8 cellular contexts compared by ENCODE assay signal in genomic region chr6:44253307-44254101, GRCh38. TPM values are rescaled to one million over a fixed set of nuclear protein-coding genes. Genes with fewer than 3 reads are reported as not detected.
DNase-seq lines count a peak whose midpoint lies in the region; ATAC-seq, FAIRE-seq and TF ChIP-seq lines count a peak whose summit lies in the region.

No MANE protein-coding gene starts in this region.

- ATAC-seq in heart left ventricle (no peak), left cardiac atrium (no peak)

- intact Hi-C loops in heart left ventricle (cut with DNase I) (loop anchor here in 2 of 10 donors (10.0 kb wide), 1 partner anchor 159 kb away; no protein-coding TSS in a partner anchor), left cardiac atrium (cut with DNase I) (no loop called here)
- intact Hi-C loops in activated T-helper 1 cell treated with anti-CD3 and anti-CD28 coated beads, Interleukin-12 subunit alpha, Interleukin-12 subunit beta, Interleukin-2, Interleukin-4 antibody, amounts not matched to agents 30 ng/mL and 10 ng/mL and 1 ng/mL, durations not matched to agents 14 hours and 24 hours and 36 hours (cut with micrococcal nuclease), result no loop called here

- TF ChIP-seq POLR2A in heart left ventricle (IDR thresholded peaks at IDR 0.05), result no peak
- TF ChIP-seq POLR2A in H54 (IDR thresholded peaks at IDR 0.05; ENCODE audit: low read depth, low read length), result no peak

- H3K4me3 ChIP-seq in heart left ventricle, result no peak overlapping the region
- no peak overlapping the region for H3K4me3 ChIP-seq in keratinocyte (ENCODE audit: control insufficient read depth in 2 of 3, extremely low read depth in 1 of 3, insufficient read depth in 2 of 3, low read depth in 1 of 3, low read length in 3 of 3)

- 68 to 74% (median 69%) methylated on average over 10 of the region's 10 CpGs for WGBS in heart left ventricle, 4 donors

- H3K9me3 ChIP-seq in heart left ventricle (no peaks in the 10 kb centered on the region), keratinocyte (ENCODE audit: control insufficient read depth, low read depth, low read length) (no peaks in the 10 kb centered on the region)

- peaks cover 72% of the 10 kb centered on the region for H4K20me1 ChIP-seq in keratinocyte (ENCODE audit: control insufficient read depth, extremely low read depth, insufficient read depth, low read length)

- DNase-seq in heart left ventricle, result no peak
- no peak for DNase-seq in left cardiac atrium
- peak; percentile 14 to 17 for DNase-seq in NOMO-1 (lab: John Stamatoyannopoulos, UW; ENCODE audit: unreplicated experiment in 2 of 2)
- DNase-seq in activated T-helper 1 cell treated with anti-CD3 and anti-CD28 coated beads, Interleukin-12 subunit alpha, Interleukin-12 subunit beta, Interleukin-2, Interleukin-4 antibody, amounts not matched to agents 30 ng/mL and 10 ng/mL and 1 ng/mL, durations not matched to agents 14 hours and 24 hours and 36 hours (ENCODE audit: low spot score), result no peak
- no peak for DNase-seq in keratinocyte (ENCODE audit: low read depth, low spot score)
- no peak for DNase-seq in SHP77 treated with DMSO at 0.1 percent for 48 hours (lab: John Stamatoyannopoulos, UW)
- DNase-seq in H54 (ENCODE audit: insufficient read length, low spot score), result no peak

- no peak overlapping the region for H2AFZ ChIP-seq in keratinocyte (ENCODE audit: control insufficient read depth, low read length)

- peaks cover 7 to 81% (median 73%) of the 10 kb centered on the region in 9 donors for H3K36me3 ChIP-seq in heart left ventricle
- peaks cover 50 to 73% of the 10 kb centered on the region in 2 experiments for H3K36me3 ChIP-seq in keratinocyte (ENCODE audit: control insufficient read depth in 2 of 2, extremely low read depth in 1 of 2, insufficient read depth in 2 of 2, low read length in 2 of 2)

- H3K27ac ChIP-seq in heart left ventricle (no peak overlapping the region), keratinocyte (ENCODE audit: control insufficient read depth, insufficient read depth, low read length) (no peak overlapping the region)

- H3K4me3 Mint-ChIP-seq in activated T-helper 1 cell treated with anti-CD3 and anti-CD28 coated beads, Interleukin-12 subunit alpha, Interleukin-12 subunit beta, Interleukin-2, Interleukin-4 antibody, amounts not matched to agents 30 ng/mL and 10 ng/mL and 1 ng/mL, durations not matched to agents 14 hours and 24 hours and 36 hours, result peak overlapping the region; percentile 10
- peak overlapping the region; percentile 96 for H3K4me3 Mint-ChIP-seq in stimulated activated naive CD8-positive, alpha-beta T cell treated with anti-CD3 and anti-CD28 coated beads, Interleukin-15, Interleukin-2, amounts not matched to agents 100 ng/mL and 50 ng/mL, for 24 hours

- H3K36me3 Mint-ChIP-seq in activated T-helper 1 cell treated with anti-CD3 and anti-CD28 coated beads, Interleukin-12 subunit alpha, Interleukin-12 subunit beta, Interleukin-2, Interleukin-4 antibody, amounts not matched to agents 30 ng/mL and 10 ng/mL and 1 ng/mL, durations not matched to agents 14 hours and 24 hours and 36 hours (ENCODE audit: low read depth), result peaks cover 78% of the 10 kb centered on the region
- peaks cover 88% of the 10 kb centered on the region for H3K36me3 Mint-ChIP-seq in stimulated activated naive CD8-positive, alpha-beta T cell treated with anti-CD3 and anti-CD28 coated beads, Interleukin-15, Interleukin-2, amounts not matched to agents 100 ng/mL and 50 ng/mL, for 24 hours (ENCODE audit: low read depth)

- H3K9me1 ChIP-seq in keratinocyte (ENCODE audit: control insufficient read depth, extremely low read depth, insufficient read depth, low read length), result peaks cover 6% of the 10 kb centered on the region

- H3K27ac Mint-ChIP-seq in activated T-helper 1 cell treated with anti-CD3 and anti-CD28 coated beads, Interleukin-12 subunit alpha, Interleukin-12 subunit beta, Interleukin-2, Interleukin-4 antibody, amounts not matched to agents 30 ng/mL and 10 ng/mL and 1 ng/mL, durations not matched to agents 14 hours and 24 hours and 36 hours, result peak overlapping the region; percentile 53
- H3K27ac Mint-ChIP-seq in stimulated activated naive CD8-positive, alpha-beta T cell treated with anti-CD3 and anti-CD28 coated beads, Interleukin-15, Interleukin-2, amounts not matched to agents 100 ng/mL and 50 ng/mL, for 24 hours, result peak overlapping the region; percentile 67

- no peaks in the 10 kb centered on the region for H3K27me3 Mint-ChIP-seq in activated T-helper 1 cell treated with anti-CD3 and anti-CD28 coated beads, Interleukin-12 subunit alpha, Interleukin-12 subunit beta, Interleukin-2, Interleukin-4 antibody, amounts not matched to agents 30 ng/mL and 10 ng/mL and 1 ng/mL, durations not matched to agents 14 hours and 24 hours and 36 hours (ENCODE audit: insufficient read depth)
- no peaks in the 10 kb centered on the region for H3K27me3 Mint-ChIP-seq in stimulated activated naive CD8-positive, alpha-beta T cell treated with anti-CD3 and anti-CD28 coated beads, Interleukin-15, Interleukin-2, amounts not matched to agents 100 ng/mL and 50 ng/mL, for 24 hours

- H3K9me3 Mint-ChIP-seq in activated T-helper 1 cell treated with anti-CD3 and anti-CD28 coated beads, Interleukin-12 subunit alpha, Interleukin-12 subunit beta, Interleukin-2, Interleukin-4 antibody, amounts not matched to agents 30 ng/mL and 10 ng/mL and 1 ng/mL, durations not matched to agents 14 hours and 24 hours and 36 hours, result no peaks in the 10 kb centered on the region
- H3K9me3 Mint-ChIP-seq in stimulated activated naive CD8-positive, alpha-beta T cell treated with anti-CD3 and anti-CD28 coated beads, Interleukin-15, Interleukin-2, amounts not matched to agents 100 ng/mL and 50 ng/mL, for 24 hours, result no peaks in the 10 kb centered on the region

- H3K4me1 Mint-ChIP-seq in activated T-helper 1 cell treated with anti-CD3 and anti-CD28 coated beads, Interleukin-12 subunit alpha, Interleukin-12 subunit beta, Interleukin-2, Interleukin-4 antibody, amounts not matched to agents 30 ng/mL and 10 ng/mL and 1 ng/mL, durations not matched to agents 14 hours and 24 hours and 36 hours (ENCODE audit: low read depth), result peaks cover 87% of the 10 kb centered on the region
- peaks cover 89% of the 10 kb centered on the region for H3K4me1 Mint-ChIP-seq in stimulated activated naive CD8-positive, alpha-beta T cell treated with anti-CD3 and anti-CD28 coated beads, Interleukin-15, Interleukin-2, amounts not matched to agents 100 ng/mL and 50 ng/mL, for 24 hours (ENCODE audit: low read depth)

- dilution Hi-C loops in keratinocyte (cut with MboI; ENCODE audit: extremely low pct_ligation_motif_present, low sequenced_read_pairs), result no loop called here

- H3K4me2 ChIP-seq in keratinocyte (ENCODE audit: control insufficient read depth, extremely low read depth, insufficient read depth, low read depth, low read length), result no peak overlapping the region

- H3K4me1 ChIP-seq in heart left ventricle (peaks cover 8 to 83% (median 48%) of the 10 kb centered on the region in 12 donors), keratinocyte (ENCODE audit: control insufficient read depth, extremely low read depth, insufficient read depth, low read length) (peaks cover 31% of the 10 kb centered on the region)

- peaks cover 61% of the 10 kb centered on the region for H3K79me2 ChIP-seq in keratinocyte (ENCODE audit: control insufficient read depth, insufficient read depth, low read length)

- no peak overlapping the region for H3K9ac ChIP-seq in keratinocyte (ENCODE audit: control insufficient read depth, extremely low read depth, insufficient read depth, low read length)

- H3K27me3 ChIP-seq in heart left ventricle, result no peaks in the 10 kb centered on the region
- no peaks in the 10 kb centered on the region for H3K27me3 ChIP-seq in keratinocyte (ENCODE audit: control insufficient read depth, extremely low read depth, insufficient read depth, low read length)

- FAIRE-seq in keratinocyte (lab: Jason Lieb, UNC) (peak; percentile 13), H54 (lab: Jason Lieb, UNC) (no peak)

- TF ChIP-seq CTCF in heart left ventricle (IDR thresholded peaks at IDR 0.05) (peak in 11 of 12 donors; percentile 12 to 47 (median 33)), keratinocyte (optimal IDR thresholded peaks at IDR 0.05 in 1 of 3, IDR thresholded peaks at IDR 0.05 in 1 of 3, conservative IDR thresholded peaks at IDR 0.05 in 1 of 3; ENCODE audit: extremely low read depth in 1 of 3, insufficient read depth in 2 of 3, low read length in 3 of 3) (peak; percentile 49 to 64 (median 54))

RNA-seq across cellular contexts. Expression of gene SLC35B2, which starts 3.8 kb away (rescaled TPM):
- total RNA-seq in heart left ventricle (10 to 100 TPM; 18.1 to 35.6 (median 26.4) TPM), left cardiac atrium (10 to 100 TPM; 23.3 to 29.9 TPM)
- polyA plus RNA-seq in heart left ventricle (10 to 100 TPM; 10.2 to 36.7 TPM), keratinocyte (69.9 to 118 TPM (median 103 TPM) in 3 replicates)
- 29.2 and 30.1 TPM in 2 replicates for total RNA-seq in activated T-helper 1 cell treated with anti-CD3 and anti-CD28 coated beads, Interleukin-12 subunit alpha, Interleukin-12 subunit beta, Interleukin-2, Interleukin-4 antibody, amounts not matched to agents 30 ng/mL and 10 ng/mL and 1 ng/mL, durations not matched to agents 14 hours and 24 hours and 36 hours
- polyA plus RNA-seq in keratinocyte (2011; ENCODE audit: low read depth), result 11.2 TPM
- 59.9 and 66.5 TPM in 2 replicates for polyA plus RNA-seq in keratinocyte (2011; cell fraction: cytosol; rRNA removed)
- polyA plus RNA-seq in keratinocyte (2011; cell fraction: nucleus; rRNA removed), result 122 and 149 TPM in 2 replicates
- 43.9 and 70.5 TPM in 2 replicates for polyA plus RNA-seq in keratinocyte (2012; ENCODE audit: low replicate concordance)
- 66.7 to 107 TPM (median 100 TPM) in 3 replicates for polyA minus RNA-seq in keratinocyte
- 81.3 TPM for polyA minus RNA-seq in keratinocyte (2011; cell fraction: cytosol; rRNA and poly(A)+ RNA removed)
- 64.0 and 74.9 TPM in 2 replicates for polyA minus RNA-seq in keratinocyte (2011; cell fraction: nucleus; rRNA and poly(A)+ RNA removed)

RNA-seq across cellular contexts. Expression of gene HSP90AB1, which starts 6.6 kb away (rescaled TPM):
- total RNA-seq in heart left ventricle (1,000 to 10,000 TPM in 2 of 9 donors, 100 to 1,000 TPM in 7; 725 to 1,040 (median 857) TPM), left cardiac atrium (100 to 1,000 TPM; 657 to 662 TPM)
- polyA plus RNA-seq in heart left ventricle (100 to 1,000 TPM; 375 to 959 TPM), keratinocyte (653 to 1,215 TPM (median 1,089 TPM) in 3 replicates)
- total RNA-seq in activated T-helper 1 cell treated with anti-CD3 and anti-CD28 coated beads, Interleukin-12 subunit alpha, Interleukin-12 subunit beta, Interleukin-2, Interleukin-4 antibody, amounts not matched to agents 30 ng/mL and 10 ng/mL and 1 ng/mL, durations not matched to agents 14 hours and 24 hours and 36 hours, result 2,065 and 2,095 TPM in 2 replicates
- 852 TPM for polyA plus RNA-seq in keratinocyte (2011; ENCODE audit: low read depth)
- polyA plus RNA-seq in keratinocyte (2011; cell fraction: cytosol; rRNA removed), result 773 and 930 TPM in 2 replicates
- polyA plus RNA-seq in keratinocyte (2011; cell fraction: nucleus; rRNA removed), result 1,009 and 1,163 TPM in 2 replicates
- polyA plus RNA-seq in keratinocyte (2012; ENCODE audit: low replicate concordance), result 801 and 914 TPM in 2 replicates
- polyA minus RNA-seq in keratinocyte, result 444 to 942 TPM (median 851 TPM) in 3 replicates
- 482 TPM for polyA minus RNA-seq in keratinocyte (2011; cell fraction: cytosol; rRNA and poly(A)+ RNA removed)
- polyA minus RNA-seq in keratinocyte (2011; cell fraction: nucleus; rRNA and poly(A)+ RNA removed), result 369 and 581 TPM in 2 replicates

RNA-seq across cellular contexts. Expression of gene NFKBIE, which starts 11.8 kb away (rescaled TPM):
- total RNA-seq in heart left ventricle (10 to 100 TPM in 1 of 9 donors, 1 to 10 TPM in 8; 2.5 to 13.1 (median 3.8) TPM), left cardiac atrium (1 to 10 TPM; 3.8 to 5.8 TPM)
- polyA plus RNA-seq in heart left ventricle (1 to 10 TPM; 4.0 to 5.8 TPM), keratinocyte (5.7 to 7.3 TPM (median 6.5 TPM) in 3 replicates)
- 23.2 and 29.0 TPM in 2 replicates for total RNA-seq in activated T-helper 1 cell treated with anti-CD3 and anti-CD28 coated beads, Interleukin-12 subunit alpha, Interleukin-12 subunit beta, Interleukin-2, Interleukin-4 antibody, amounts not matched to agents 30 ng/mL and 10 ng/mL and 1 ng/mL, durations not matched to agents 14 hours and 24 hours and 36 hours
- 35.8 TPM for polyA plus RNA-seq in keratinocyte (2011; ENCODE audit: low read depth)
- polyA plus RNA-seq in keratinocyte (2011; cell fraction: cytosol; rRNA removed), result 7.2 and 8.8 TPM in 2 replicates
- 9.3 and 9.9 TPM in 2 replicates for polyA plus RNA-seq in keratinocyte (2011; cell fraction: nucleus; rRNA removed)
- polyA plus RNA-seq in keratinocyte (2012; ENCODE audit: low replicate concordance), result 8.9 and 12.1 TPM in 2 replicates
- polyA minus RNA-seq in keratinocyte, result 4.1 to 5.6 TPM (median 5.1 TPM) in 3 replicates
- polyA minus RNA-seq in keratinocyte (2011; cell fraction: cytosol; rRNA and poly(A)+ RNA removed), result 12.7 TPM
- polyA minus RNA-seq in keratinocyte (2011; cell fraction: nucleus; rRNA and poly(A)+ RNA removed), result 3.7 and 5.3 TPM in 2 replicates

RNA-seq across cellular contexts. Expression of gene TMEM151B, which starts 16.7 kb away (rescaled TPM):
- total RNA-seq in heart left ventricle, result 1 to 10 TPM in 1 of 9 donors, under 1 TPM in 4, not detected in 4; 0.21 to 5.3 (median 0.45) TPM
- 1 to 10 TPM in 1 of 2 donors, under 1 TPM in 1; 0.37 to 1.4 TPM for polyA plus RNA-seq in heart left ventricle
- under 1 TPM in 1 of 2 donors, not detected in 1; 0.05 TPM for total RNA-seq in left cardiac atrium
- total RNA-seq in activated T-helper 1 cell treated with anti-CD3 and anti-CD28 coated beads, Interleukin-12 subunit alpha, Interleukin-12 subunit beta, Interleukin-2, Interleukin-4 antibody, amounts not matched to agents 30 ng/mL and 10 ng/mL and 1 ng/mL, durations not matched to agents 14 hours and 24 hours and 36 hours, result 0.29 TPM in 1 of 2 replicates, not detected in the other
- not detected in 3 replicates for polyA plus RNA-seq in keratinocyte
- polyA plus RNA-seq in keratinocyte (2011; ENCODE audit: low read depth), result not detected
- polyA plus RNA-seq in keratinocyte (2011; cell fraction: cytosol; rRNA removed), result not detected in 2 replicates
- polyA plus RNA-seq in keratinocyte (2011; cell fraction: nucleus; rRNA removed), result not detected in 2 replicates
- 0.25 TPM in 1 of 2 replicates, not detected in the other for polyA plus RNA-seq in keratinocyte (2012; ENCODE audit: low replicate concordance)
- polyA minus RNA-seq in keratinocyte, result not detected in 3 replicates
- not detected for polyA minus RNA-seq in keratinocyte (2011; cell fraction: cytosol; rRNA and poly(A)+ RNA removed)
- polyA minus RNA-seq in keratinocyte (2011; cell fraction: nucleus; rRNA and poly(A)+ RNA removed), result not detected in 2 replicates

RNA-seq across cellular contexts. Expression of gene SLC29A1, which starts 30.1 kb away (rescaled TPM):
- 100 to 1,000 TPM in 8 of 9 donors, 10 to 100 TPM in 1; 94.9 to 319 (median 136) TPM for total RNA-seq in heart left ventricle
- 10 to 100 TPM; 48.0 to 77.5 TPM for polyA plus RNA-seq in heart left ventricle
- 100 to 1,000 TPM; 115 to 130 TPM for total RNA-seq in left cardiac atrium
- total RNA-seq in activated T-helper 1 cell treated with anti-CD3 and anti-CD28 coated beads, Interleukin-12 subunit alpha, Interleukin-12 subunit beta, Interleukin-2, Interleukin-4 antibody, amounts not matched to agents 30 ng/mL and 10 ng/mL and 1 ng/mL, durations not matched to agents 14 hours and 24 hours and 36 hours, result 121 and 122 TPM in 2 replicates
- polyA plus RNA-seq in keratinocyte, result 51.0 to 69.8 TPM (median 55.3 TPM) in 3 replicates
- 5.1 TPM for polyA plus RNA-seq in keratinocyte (2011; ENCODE audit: low read depth)
- polyA plus RNA-seq in keratinocyte (2011; cell fraction: cytosol; rRNA removed), result 29.3 and 31.8 TPM in 2 replicates
- polyA plus RNA-seq in keratinocyte (2011; cell fraction: nucleus; rRNA removed), result 81.3 and 83.5 TPM in 2 replicates
- 21.2 and 44.8 TPM in 2 replicates for polyA plus RNA-seq in keratinocyte (2012; ENCODE audit: low replicate concordance)
- 78.3 to 107 TPM (median 93.2 TPM) in 3 replicates for polyA minus RNA-seq in keratinocyte
- polyA minus RNA-seq in keratinocyte (2011; cell fraction: cytosol; rRNA and poly(A)+ RNA removed), result 54.3 TPM
- 31.4 and 37.5 TPM in 2 replicates for polyA minus RNA-seq in keratinocyte (2011; cell fraction: nucleus; rRNA and poly(A)+ RNA removed)

Comparison
In these comparisons a context has a peak if more than half of its experiments do, and no peak if none do; other contexts are left out.
1. DNase-seq: peak in NOMO-1 (2 of 2); none in heart left ventricle (0 of 5), left cardiac atrium (single experiment), activated T-helper 1 cell treated with anti-CD3 and anti-CD28 coated beads, Interleukin-12 subunit alpha, Interleukin-12 subunit beta, Interleukin-2, Interleukin-4 antibody, amounts not matched to agents 30 ng/mL and 10 ng/mL and 1 ng/mL, durations not matched to agents 14 hours and 24 hours and 36 hours (single experiment), keratinocyte (single experiment), SHP77 treated with DMSO at 0.1 percent for 48 hours (single experiment) and H54 (single experiment).